ENCODE assay signal across 26 cellular contexts in the genomic region with DNA sequence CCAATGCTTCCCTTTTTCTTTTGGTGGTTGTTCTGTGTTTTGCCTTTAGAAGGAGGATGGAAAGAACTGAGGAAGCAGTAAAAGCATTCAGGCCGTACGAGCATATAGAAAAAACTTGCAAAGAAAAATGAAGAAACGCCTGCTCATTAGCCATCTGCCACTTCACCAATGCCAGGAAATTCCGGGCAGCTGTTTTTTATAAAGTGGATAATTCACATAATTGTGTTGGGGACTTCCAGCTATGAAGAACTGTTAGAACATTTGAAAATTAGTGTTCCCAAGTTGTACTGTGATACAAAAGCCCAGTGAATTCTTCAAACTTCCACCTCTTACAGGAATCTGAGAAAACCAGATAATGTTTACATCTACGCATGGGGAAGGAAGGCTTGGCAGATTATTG. TPM values are rescaled to one million over a fixed set of nuclear protein-coding genes. Genes with fewer than 3 reads are reported as not detected.
DNase-seq lines count a peak whose midpoint lies in the region; ATAC-seq and TF ChIP-seq lines count a peak whose summit lies in the region.
"Had no signal": no experiment of that assay in that cellular context is flagged by ENCODE, and none has a peak within 500 bp of the region (broad histone marks: within the 10 kb centered on the region; RNA-seq: fewer than 3 reads in every experiment).

No MANE protein-coding gene starts in this region.

- in situ Hi-C loops in Panc1 (cut with HindIII; ENCODE audit: low pct_unique_long_range_greater_than_20kb, low sequenced_read_pairs), result no loop called here

- POLR2A ChIA-PET in A673 (lab: Charles Lee; ENCODE audit: low non-redundant PET), result no interaction called here
- POLR2A ChIA-PET in Panc1 (lab: Charles Lee), result no interaction called here

- H3K4me3 ChIP-seq in A673 (ENCODE audit: low read depth, low read length, poor library complexity, severe bottlenecking) (no peak overlapping the region), Panc1 (ENCODE audit: low read depth in 2 of 2, low read length in 2 of 2) (no peak overlapping the region)
- H3K4me3 ChIP-seq: smooth muscle cell, suprapubic skin, uterus had no signal

- peaks cover 16% of the 10 kb centered on the region for H3K4me1 ChIP-seq in A673 (ENCODE audit: insufficient read depth, low read length, poor library complexity, severe bottlenecking)
- no peaks in the 10 kb centered on the region; the same call in none of the 2 replicates for H3K4me1 ChIP-seq in Panc1 (ENCODE audit: control insufficient read depth, insufficient read depth, low read length)
- H3K4me1 ChIP-seq: uterus had no signal

- H3K9me3 ChIP-seq in A673 (ENCODE audit: low read depth, low read length, poor library complexity, severe bottlenecking), result no peaks in the 10 kb centered on the region
- H3K9me3 ChIP-seq in Panc1 (ENCODE audit: control insufficient read depth, insufficient read depth, low read depth, low read length), result no peaks in the 10 kb centered on the region
- H3K9me3 ChIP-seq: suprapubic skin, uterus had no signal

- CTCF ChIA-PET in A673 (lab: Charles Lee) (no interaction called here), Panc1 (lab: Charles Lee) (no interaction called here)

- TF ChIP-seq CTCF in A673 (conservative IDR thresholded peaks at IDR 0.05; ENCODE audit: low read depth, low read length) (no peak), Panc1 (IDR thresholded peaks at IDR 0.05) (no peak)

- BruUV-seq in A673 (replicated peaks; lab: Mats Ljungman, UMichigan) (no TSS peak), Panc1 (replicated peaks; lab: Mats Ljungman, UMichigan) (TSS peak; percentile 31)

- ATAC-seq in Panc1, result no peak
- ATAC-seq in HG03159 (IDR thresholded peaks at IDR 0.05; ENCODE audit: unreplicated experiment), result no peak
- ATAC-seq in HG03378 (IDR thresholded peaks at IDR 0.05; ENCODE audit: unreplicated experiment), result no peak
- ATAC-seq: naive thymus-derived CD4-positive, alpha-beta T cell had no signal

- H3K27me3 ChIP-seq in A673 (replicated peaks; ENCODE audit: insufficient read depth, low read depth, low read length, poor library complexity), result no peaks in the 10 kb centered on the region
- H3K27me3 ChIP-seq in Panc1 (ENCODE audit: control insufficient read depth, insufficient read depth, low read length), result no peaks in the 10 kb centered on the region
- H3K27me3 ChIP-seq: suprapubic skin, uterus had no signal

- H3K36me3 ChIP-seq in A673 (ENCODE audit: insufficient read depth, low read length, poor library complexity, severe bottlenecking) (no peaks in the 10 kb centered on the region), Panc1 (ENCODE audit: control insufficient read depth, insufficient read depth, low read length) (no peaks in the 10 kb centered on the region)
- H3K36me3 ChIP-seq: suprapubic skin, uterus had no signal

- DNase-seq in A673 (ENCODE audit: low spot score), result peak; percentile 50
- DNase-seq in EH (ENCODE audit: low read depth), result peak; percentile 22
- no peak for DNase-seq in Panc1 (ENCODE audit: low read depth, low spot score)
- DNase-seq in fibroblast of gingiva (ENCODE audit: low read depth), result peak; percentile 9
- no peak for DNase-seq in SHP77 (lab: John Stamatoyannopoulos, UW)
- no peak for DNase-seq in GDM1 (lab: John Stamatoyannopoulos, UW)
- DNase-seq: activated B cell treated with CpG ODN at 0.5 μM for 24 hours; activated CD4-positive, alpha-beta memory T cell treated with anti-CD3 and anti-CD28 coated beads, Interleukin-2, amount 10 ng/mL, durations not matched to agents 7 days and 5 days; activated effector memory CD4-positive, alpha-beta T cell treated with Interleukin-2 at 50 U/mL for 16 hours; activated naive CD8-positive, alpha-beta T cell treated with anti-CD3 and anti-CD28 coated beads, Interleukin-2, amount 10 ng/mL, durations not matched to agents 7 days and 5 days; COR-L47; foreskin melanocyte; hippocampal formation; left ventricle myocardium superior; naive thymus-derived CD4-positive, alpha-beta T cell; NCI-H1092 treated with DMSO at 0.1 percent for 48 hours; NCI-H2081 treated with DMSO at 0.1 percent for 48 hours; NCI-H526; occipital lobe; stimulated activated CD4-positive, alpha-beta T cell treated with anti-CD3 and anti-CD28 coated beads, Interleukin-2, amount 100 ng/mL, for 24 hours; T1000; uterus had no signal

- H3K27ac ChIP-seq in A673 (ENCODE audit: low read depth, low read length, poor library complexity, severe bottlenecking), result no peak overlapping the region
- H3K27ac ChIP-seq in Panc1 (ENCODE audit: low read length), result no peak overlapping the region
- H3K27ac ChIP-seq: suprapubic skin, uterus had no signal

- intact Hi-C loops in A673 (cut with micrococcal nuclease; ENCODE audit: unreplicated experiment) (no loop called here), Panc1 (cut with micrococcal nuclease; ENCODE audit: unreplicated experiment) (no loop called here)

RNA-seq across cellular contexts. Expression of a gene that starts 11.7 kb away (rescaled TPM):
- total RNA-seq in A673 (2021) (6.0 and 7.2 TPM in 2 replicates), Panc1 (2021; ENCODE audit: unreplicated experiment) (29.1 TPM)
- polyA plus RNA-seq in Panc1 (2012; ENCODE audit: insufficient read length), result 7.2 TPM

Comparison
In these comparisons a context has a peak if more than half of its experiments do, and no peak if none do; other contexts are left out.
1. DNase-seq: peak in A673 (single experiment), EH (single experiment) and fibroblast of gingiva (single experiment); none in Panc1 (single experiment), SHP77 (0 of 2) and GDM1 (single experiment).